In the genomic region with DNA sequence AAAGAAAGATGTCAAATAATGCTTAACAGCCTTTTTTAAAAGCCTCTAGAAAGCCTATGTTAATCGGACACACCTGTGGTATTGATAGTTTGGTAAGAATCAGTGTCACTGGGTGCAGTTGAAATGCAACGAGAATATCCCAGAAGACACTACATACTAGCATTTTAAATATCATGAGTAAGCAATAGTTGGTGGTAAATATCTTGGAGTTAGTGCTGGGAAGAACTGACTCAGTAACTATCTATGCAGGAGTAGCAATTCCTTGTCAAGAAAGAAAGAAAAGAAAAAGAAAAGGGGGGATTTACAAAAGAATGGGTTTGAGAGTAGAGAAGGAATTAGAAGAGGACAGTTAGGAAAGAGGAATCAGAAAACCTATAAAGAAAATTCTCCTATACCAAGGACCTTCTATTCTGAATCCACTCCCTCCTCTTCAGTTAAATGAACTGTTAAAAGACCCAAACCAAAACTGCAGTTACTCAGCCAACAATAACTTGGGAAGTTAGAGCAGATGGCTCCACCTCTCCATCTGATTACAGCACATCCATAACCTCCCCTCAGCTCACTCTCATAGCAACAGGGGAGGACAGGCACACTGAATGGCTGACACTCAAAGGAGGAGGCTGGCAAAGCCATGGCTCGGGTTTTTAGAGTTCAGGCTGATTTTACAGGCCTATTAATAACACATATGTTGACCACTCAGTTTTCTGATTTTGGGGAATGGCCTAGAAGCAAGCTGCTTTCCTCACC, we compare ENCODE assay signal across 1 cellular context.
TF ChIP-seq lines count a peak whose summit lies in the region.

No MANE protein-coding gene starts in this region.

TF ChIP-seq in IMR-90, 13 proteins besides CTCF, POLR2A, EP300 and RAD21 (continued from another document):
- TF ChIP-seq NFE2L2 (IDR thresholded peaks at IDR 0.05; ENCODE audit: low read depth, low read length) (no peak), SMC3 (IDR thresholded peaks at IDR 0.05; ENCODE audit: low read depth, low read length) (no peak), BHLHE40 (IDR thresholded peaks at IDR 0.05; ENCODE audit: low read depth, low read length) (no peak), FOS (IDR thresholded peaks at IDR 0.05; ENCODE audit: low read depth, low read length) (no peak), RCOR1 (IDR thresholded peaks at IDR 0.05; ENCODE audit: insufficient replicate concordance, low read length) (no peak), CHD1 (IDR thresholded peaks at IDR 0.05; ENCODE audit: low read depth, low read length) (no peak)
TF ChIP-seq in IMR-90: peak in this region for 2.
